Comparison of ENCODE assay signal across 8 cellular contexts in the genomic region with DNA sequence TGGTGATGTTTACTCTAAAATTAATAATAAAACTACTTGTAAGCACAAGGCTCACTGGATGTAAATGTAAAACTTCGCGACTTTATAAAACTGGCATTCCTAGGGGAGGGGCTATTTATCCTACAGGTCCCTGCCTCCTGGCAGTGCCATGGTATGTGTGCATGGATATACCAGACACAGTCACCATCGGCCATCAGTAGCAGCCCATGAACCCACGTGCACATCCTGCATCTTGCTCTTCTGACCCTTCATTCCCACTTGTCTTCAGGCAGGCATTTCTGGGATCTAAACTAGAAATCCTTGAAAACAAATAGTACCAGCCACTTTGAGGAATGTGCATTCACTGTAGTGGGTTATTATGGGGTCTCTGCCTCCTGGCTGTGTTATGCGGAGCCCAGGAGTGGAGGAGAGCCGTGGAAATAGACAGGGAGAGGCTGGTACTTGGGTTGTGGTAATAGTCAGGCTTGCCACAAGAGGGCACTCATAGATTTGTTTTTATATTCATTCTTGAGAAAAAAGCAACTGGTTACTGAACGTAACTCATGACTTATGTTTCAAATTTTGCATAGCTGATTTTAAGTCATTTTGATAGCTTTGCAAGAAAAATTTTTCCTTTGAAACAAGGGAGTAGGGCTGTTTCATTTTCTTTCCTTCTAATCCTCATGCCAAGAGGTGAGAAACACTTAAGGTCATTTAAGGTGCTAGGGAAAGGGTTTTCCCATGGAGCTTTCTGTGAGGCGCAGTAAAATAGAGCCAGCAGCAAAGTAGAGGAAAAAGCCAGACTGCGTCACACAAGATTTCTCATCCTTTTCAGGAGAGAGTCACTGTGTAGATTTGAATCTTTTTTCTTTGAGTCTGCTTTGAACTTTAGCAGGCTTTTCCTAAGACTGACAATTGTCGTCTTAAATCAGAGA. TPM values are rescaled to one million over a fixed set of nuclear protein-coding genes. Genes with fewer than 3 reads are reported as not detected.
DNase-seq lines count a peak whose midpoint lies in the region; ATAC-seq and TF ChIP-seq lines count a peak whose summit lies in the region.

No MANE protein-coding gene starts in this region.

- peak; percentile 60 for ATAC-seq in stimulated activated naive CD8-positive, alpha-beta T cell treated with anti-CD3 and anti-CD28 coated beads, Interleukin-15, amount 100 ng/mL, for 72 hours
- no peak for ATAC-seq in GM21619 (IDR thresholded peaks at IDR 0.05; ENCODE audit: unreplicated experiment)

- H3K4me1 Mint-ChIP-seq in endothelial cell (ENCODE audit: unreplicated experiment) (peaks cover 6% of the 10 kb centered on the region), mesothelial cell of epicardium (peaks cover 4% of the 10 kb centered on the region)
- H3K4me1 Mint-ChIP-seq in stimulated activated naive CD8-positive, alpha-beta T cell treated with anti-CD3 and anti-CD28 coated beads, Interleukin-15, amount 100 ng/mL, for 72 hours: no peaks in the 10 kb centered on the region

- DNase-seq in AG04449 (ENCODE audit: low read depth, low spot score) (peak; percentile 14), NCI-H2171 treated with DMSO at 0.1 percent for 48 hours (lab: John Stamatoyannopoulos, UW) (peak; percentile 83), endothelial cell (ENCODE audit: low spot score) (peak; percentile 55), mesothelial cell of epicardium (ENCODE audit: low spot score in 2 of 2, unreplicated experiment in 2 of 2) (peak in 1 of 2 experiments; percentile 67)
- peak; percentile 68 for DNase-seq in activated CD4-positive, alpha-beta T cell treated with anti-CD3 and anti-CD28 coated beads for 48 hours
- DNase-seq in stimulated activated naive CD8-positive, alpha-beta T cell treated with anti-CD3 and anti-CD28 coated beads, Interleukin-15, amount 100 ng/mL, for 72 hours: peak; percentile 38

- H3K9me3 Mint-ChIP-seq in endothelial cell (ENCODE audit: unreplicated experiment) (no peaks in the 10 kb centered on the region), mesothelial cell of epicardium (no peaks in the 10 kb centered on the region)
- H3K9me3 Mint-ChIP-seq in stimulated activated naive CD8-positive, alpha-beta T cell treated with anti-CD3 and anti-CD28 coated beads, Interleukin-15, amount 100 ng/mL, for 72 hours: no peaks in the 10 kb centered on the region

- CTCF ChIA-PET in AG04449 (lab: Yijun Ruan, JAX): interaction anchor here (0.6 to 9.5 kb wide), 87 partner anchors 9 to 380 kb away, joined by 3 to 156 read pairs (median 4); a partner anchor contains a TSS

- POLR2A ChIA-PET in AG04449 (lab: Yijun Ruan, JAX): interaction anchor here (0.6 to 1.1 kb wide), 2 partner anchors 218 to 525 kb away, joined by 3 read pairs; no protein-coding TSS in a partner anchor

- H3K27ac Mint-ChIP-seq in endothelial cell (ENCODE audit: unreplicated experiment) (no peak overlapping the region), mesothelial cell of epicardium (no peak overlapping the region)
- H3K27ac Mint-ChIP-seq in stimulated activated naive CD8-positive, alpha-beta T cell treated with anti-CD3 and anti-CD28 coated beads, Interleukin-15, amount 100 ng/mL, for 72 hours: no peak overlapping the region

- no peak overlapping the region for H3K4me3 Mint-ChIP-seq in endothelial cell (ENCODE audit: unreplicated experiment)
- no peak overlapping the region for H3K4me3 Mint-ChIP-seq in mesothelial cell of epicardium
- H3K4me3 Mint-ChIP-seq in stimulated activated naive CD8-positive, alpha-beta T cell treated with anti-CD3 and anti-CD28 coated beads, Interleukin-15, amount 100 ng/mL, for 72 hours: no peak overlapping the region

- H3K36me3 Mint-ChIP-seq in endothelial cell (ENCODE audit: low read depth, unreplicated experiment) (peaks cover 14% of the 10 kb centered on the region), mesothelial cell of epicardium (peaks cover 11% of the 10 kb centered on the region)

- H3K4me3 ChIP-seq in AG04449 (ENCODE audit: low read depth, low read length): no peak overlapping the region

- H3K27me3 Mint-ChIP-seq in endothelial cell (ENCODE audit: unreplicated experiment) (no peaks in the 10 kb centered on the region), mesothelial cell of epicardium (ENCODE audit: low read depth) (no peaks in the 10 kb centered on the region)
- no peaks in the 10 kb centered on the region for H3K27me3 Mint-ChIP-seq in stimulated activated naive CD8-positive, alpha-beta T cell treated with anti-CD3 and anti-CD28 coated beads, Interleukin-15, amount 100 ng/mL, for 72 hours

- peak; percentile 45 for TF ChIP-seq CTCF in AG04449 (IDR thresholded peaks at IDR 0.05; ENCODE audit: insufficient read depth, low read length, missing control alignments)
- TF ChIP-seq CTCF in GM12874 (IDR thresholded peaks at IDR 0.05; ENCODE audit: insufficient read depth, low read depth, low read length): peak; percentile 51; the same call in 1 of the 2 replicates
- TF ChIP-seq CTCF in endothelial cell (IDR thresholded peaks at IDR 0.05; ENCODE audit: unreplicated experiment): peak; percentile 77
- TF ChIP-seq CTCF in mesothelial cell of epicardium (IDR thresholded peaks at IDR 0.05; ENCODE audit: unreplicated experiment): peak; percentile 78

RNA-seq across cellular contexts. Expression of a gene that starts 17.4 kb away (rescaled TPM):
- total RNA-seq in endothelial cell (ENCODE audit: unreplicated experiment) (2.8 TPM), mesothelial cell of epicardium (6.4 to 9.9 TPM (median 8.2 TPM) in 3 replicates)

RNA-seq across cellular contexts. Expression of a gene that starts 51.3 kb away (rescaled TPM):
- 21.0 TPM for total RNA-seq in endothelial cell (ENCODE audit: unreplicated experiment)
- 27.4 to 30.6 TPM (median 29.8 TPM) in 3 replicates for total RNA-seq in mesothelial cell of epicardium
